In genomic region chr4:12126476-12126875, GRCh38 we compare ENCODE assay signal across 16 cellular contexts.
"Had no signal": no experiment of that assay in that cellular context is flagged by ENCODE, and none has a peak within 500 bp of the region (broad histone marks: within the 10 kb centered on the region; RNA-seq: fewer than 3 reads in every experiment).

No MANE protein-coding gene starts in this region.

- H3K27me3 ChIP-seq: adrenal gland, hepatocyte, neural progenitor cell had no signal

- DNase-seq: activated CD4-positive, alpha-beta T cell treated with anti-CD3 and anti-CD28 coated beads, Interleukin-2, amount 10 ng/mL, durations not matched to agents 7 days and 5 days; activated CD4-positive, CD25-positive, alpha-beta regulatory T cell; activated CD8-positive, alpha-beta memory T cell treated with anti-CD3 and anti-CD28 coated beads for 24 hours; activated naive CD4-positive, alpha-beta T cell treated with anti-CD3 and anti-CD28 coated beads, Interleukin-2, amount 50 U/mL, for 16 hours; activated T-cell treated with anti-CD3 and anti-CD28 coated beads for 4 hours; adrenal gland; effector CD4-positive, alpha-beta T cell; stimulated activated CD4-positive, alpha-beta T cell treated with anti-CD3 and anti-CD28 coated beads, Interleukin-15, amount 100 ng/mL, for 24 hours; stimulated activated CD4-positive, alpha-beta T cell treated with anti-CD3 and anti-CD28 coated beads, Interleukin-4, amount 100 ng/mL, for 24 hours had no signal

- H3K4me3 Mint-ChIP-seq: activated CD4-positive, alpha-beta T cell treated with anti-CD3 and anti-CD28 coated beads, Interleukin-2, amount 10 ng/mL, durations not matched to agents 7 days and 5 days; mesothelial cell of epicardium; neural progenitor cell; stimulated activated naive CD8-positive, alpha-beta T cell treated with anti-CD3 and anti-CD28 coated beads, Interleukin-15, Interleukin-2, amounts not matched to agents 100 ng/mL and 50 ng/mL, for 24 hours had no signal

- H3K27ac Mint-ChIP-seq: activated CD4-positive, alpha-beta T cell treated with anti-CD3 and anti-CD28 coated beads, Interleukin-2, amount 10 ng/mL, durations not matched to agents 7 days and 5 days; mesothelial cell of epicardium; neural progenitor cell; stimulated activated naive CD8-positive, alpha-beta T cell treated with anti-CD3 and anti-CD28 coated beads, Interleukin-15, Interleukin-2, amounts not matched to agents 100 ng/mL and 50 ng/mL, for 24 hours had no signal

- H3K4me1 ChIP-seq: adrenal gland, neural progenitor cell, parathyroid adenoma had no signal

- H3K9me3 ChIP-seq: adrenal gland, thoracic aorta had no signal

- H3K27me3 Mint-ChIP-seq: activated CD4-positive, alpha-beta T cell treated with anti-CD3 and anti-CD28 coated beads, Interleukin-2, amount 10 ng/mL, durations not matched to agents 7 days and 5 days; stimulated activated naive CD8-positive, alpha-beta T cell treated with anti-CD3 and anti-CD28 coated beads, Interleukin-15, Interleukin-2, amounts not matched to agents 100 ng/mL and 50 ng/mL, for 24 hours had no signal

- H3K27ac ChIP-seq: epithelial cell of prostate, hepatocyte, neural progenitor cell, parathyroid adenoma, thoracic aorta had no signal

- H3K4me3 ChIP-seq: adrenal gland, hepatocyte, neural progenitor cell, thoracic aorta had no signal

- H3K36me3 Mint-ChIP-seq: mesothelial cell of epicardium, neural progenitor cell had no signal

- H3K4me1 Mint-ChIP-seq: activated CD4-positive, alpha-beta T cell treated with anti-CD3 and anti-CD28 coated beads, Interleukin-2, amount 10 ng/mL, durations not matched to agents 7 days and 5 days; neural progenitor cell had no signal

- H3K36me3 ChIP-seq: adrenal gland, neural progenitor cell, thoracic aorta had no signal

- H3K9ac ChIP-seq: neural progenitor cell, parathyroid adenoma had no signal

- H3K9me3 Mint-ChIP-seq: neural progenitor cell had no signal
